ENCODE assay signal across 12 cellular contexts in the genomic region with DNA sequence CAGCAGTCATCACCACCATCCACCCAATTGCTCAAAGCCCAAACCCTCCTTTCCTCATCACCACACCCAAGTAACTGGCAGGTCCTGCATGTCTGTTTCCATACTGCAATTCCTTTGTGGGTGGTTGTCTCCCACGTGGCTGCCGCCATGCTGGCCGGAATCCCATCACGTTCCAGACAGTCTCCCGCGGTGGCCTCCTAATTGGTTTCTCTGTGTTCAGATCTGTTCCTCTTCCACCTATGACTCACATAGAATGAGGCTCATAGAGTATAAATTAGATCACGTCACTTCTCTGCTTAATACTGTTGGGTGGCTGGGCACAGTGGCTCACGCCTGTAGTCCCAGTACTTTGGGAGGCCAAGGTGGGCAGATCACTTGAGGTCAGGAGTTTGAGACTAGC.
DNase-seq lines count a peak whose midpoint lies in the region; ATAC-seq and TF ChIP-seq lines count a peak whose summit lies in the region.
"Had no signal": no experiment of that assay in that cellular context is flagged by ENCODE, and none has a peak within 500 bp of the region (broad histone marks: within the 10 kb centered on the region; RNA-seq: fewer than 3 reads in every experiment).

No MANE protein-coding gene starts in this region.

- TF ChIP-seq CTCF in BE2C (IDR thresholded peaks at IDR 0.05; ENCODE audit: low read depth, low read length), result no peak
- no peak for TF ChIP-seq CTCF in nephron progenitor cell (IDR thresholded peaks at IDR 0.05)

- H3K36me3 Mint-ChIP-seq in nephron progenitor cell (ENCODE audit: low read depth), result no peaks in the 10 kb centered on the region

- H3K27me3 Mint-ChIP-seq in nephron progenitor cell (ENCODE audit: low read depth, poor library complexity), result peaks cover 27% of the 10 kb centered on the region
- H3K27me3 Mint-ChIP-seq: CD4-positive, alpha-beta T cell had no signal

- ATAC-seq in GM21786 (IDR thresholded peaks at IDR 0.05; ENCODE audit: unreplicated experiment), result no peak
- ATAC-seq: HCT116 had no signal

- no peak overlapping the region for H3K4me3 ChIP-seq in BE2C (ENCODE audit: low read depth, low read length)

- no peaks in the 10 kb centered on the region for H3K4me1 ChIP-seq in BE2C

- no peaks in the 10 kb centered on the region for H3K9me3 Mint-ChIP-seq in nephron progenitor cell

- H3K4me3 Mint-ChIP-seq in nephron progenitor cell, result no peak overlapping the region
- H3K4me3 Mint-ChIP-seq: CD4-positive, alpha-beta T cell had no signal

- H3K9me3 ChIP-seq in BE2C, result no peaks in the 10 kb centered on the region; the same call in 1 of the 2 replicates

- DNase-seq in BE2C (peak; percentile 24), RKO (ENCODE audit: low spot score) (peak; percentile 9), nephron progenitor cell (no peak), SHP77 (lab: John Stamatoyannopoulos, UW) (no peak), NCI-H146 treated with DMSO at 0.1 percent for 48 hours (lab: John Stamatoyannopoulos, UW; ENCODE audit: unreplicated experiment) (no peak)
- DNase-seq: C1 segment of cervical spinal cord; Calu3; CD4-positive, alpha-beta T cell; DMS 273 treated with DMSO at 0.1 percent for 48 hours; IMR-90 had no signal

- H3K27me3 ChIP-seq in BE2C, result no peaks in the 10 kb centered on the region

- H3K4me1 Mint-ChIP-seq in nephron progenitor cell, result no peaks in the 10 kb centered on the region

- no peaks in the 10 kb centered on the region for H3K36me3 ChIP-seq in BE2C

- peak overlapping the region; percentile 51 for H3K27ac Mint-ChIP-seq in nephron progenitor cell
- H3K27ac Mint-ChIP-seq: CD4-positive, alpha-beta T cell had no signal

Comparison
In these comparisons a context has a peak if more than half of its experiments do, and no peak if none do; other contexts are left out.
1. DNase-seq: peak in BE2C (single experiment) and RKO (single experiment); none in nephron progenitor cell (single experiment), SHP77 (0 of 2) and NCI-H146 treated with DMSO at 0.1 percent for 48 hours (single experiment).